18 cellular contexts compared by ENCODE assay signal in genomic region chrX:111914398-111915092, GRCh38. TPM values are rescaled to one million over a fixed set of nuclear protein-coding genes. Genes with fewer than 3 reads are reported as not detected.
DNase-seq lines count a peak whose midpoint lies in the region; ATAC-seq and TF ChIP-seq lines count a peak whose summit lies in the region.
"Had no signal": no experiment of that assay in that cellular context is flagged by ENCODE, and none has a peak within 500 bp of the region (broad histone marks: within the 10 kb centered on the region; RNA-seq: fewer than 3 reads in every experiment).

No MANE protein-coding gene starts in this region.

- H3K4me1 ChIP-seq in hepatocyte (ENCODE audit: insufficient read depth) (peaks cover 3% of the 10 kb centered on the region), SJCRH30 (no peaks in the 10 kb centered on the region)
- H3K4me1 ChIP-seq: HAP-1, thyroid gland had no signal

- H3K79me2 ChIP-seq in hepatocyte: no peaks in the 10 kb centered on the region

- no peak overlapping the region for H3K4me2 ChIP-seq in hepatocyte

- ATAC-seq in HG03039 (IDR thresholded peaks at IDR 0.05; ENCODE audit: unreplicated experiment) (no peak), HG02885 (IDR thresholded peaks at IDR 0.05; ENCODE audit: poor library complexity, unreplicated experiment) (no peak)
- ATAC-seq: Right ventricle myocardium inferior had no signal

- no peaks in the 10 kb centered on the region for H3K9me2 ChIP-seq in hepatocyte (replicated peaks; ENCODE audit: insufficient read depth)

- 65% methylated on average over 7 of the region's 7 CpGs for WGBS in hepatocyte (ENCODE audit: low lambda C conversion rate, missing lambda C conversion rate)

- H3K36me3 ChIP-seq in hepatocyte (replicated peaks; ENCODE audit: insufficient read depth, low read depth) (no peaks in the 10 kb centered on the region), SJCRH30 (no peaks in the 10 kb centered on the region)
- H3K36me3 ChIP-seq: HAP-1, thyroid gland had no signal

- H3K4me3 ChIP-seq in hepatocyte (no peak overlapping the region), SJCRH30 (no peak overlapping the region)
- H3K4me3 ChIP-seq: HAP-1, thyroid gland had no signal

- DNase-seq in SIG-M5 treated with dmso at 0.1 percent for 504 hours (lab: John Stamatoyannopoulos, UW; ENCODE audit: unreplicated experiment): peak; percentile 2
- no peak for DNase-seq in SIG-M5 (lab: John Stamatoyannopoulos, UW)
- DNase-seq in OCI-M1 (lab: John Stamatoyannopoulos, UW): peak; percentile 1
- DNase-seq in hepatocyte (ENCODE audit: low spot score): peak; percentile 34
- DNase-seq in NCI-H146 treated with DMSO at 0.1 percent for 48 hours (lab: John Stamatoyannopoulos, UW; ENCODE audit: unreplicated experiment): no peak
- DNase-seq in SJCRH30: no peak
- DNase-seq: amygdala, DND-41, foreskin fibroblast, left cardiac atrium, NCI-H2107, thyroid gland had no signal

- no peaks in the 10 kb centered on the region for H3K27me3 ChIP-seq in hepatocyte
- no peaks in the 10 kb centered on the region for H3K27me3 ChIP-seq in SJCRH30
- H3K27me3 ChIP-seq: thyroid gland had no signal

- H4K20me1 ChIP-seq in hepatocyte (ENCODE audit: insufficient read depth, poor library complexity, severe bottlenecking): no peaks in the 10 kb centered on the region

- H2AFZ ChIP-seq in hepatocyte: peak overlapping the region; percentile 22

- H3K9me3 ChIP-seq in hepatocyte (ENCODE audit: low read depth) (no peaks in the 10 kb centered on the region), SJCRH30 (replicated peaks) (no peaks in the 10 kb centered on the region)
- H3K9me3 ChIP-seq: HAP-1, thyroid gland had no signal

- H3K27ac ChIP-seq in hepatocyte (peak overlapping the region; percentile 51), SJCRH30 (no peak overlapping the region)
- H3K27ac ChIP-seq: thyroid gland had no signal

- no peak for TF ChIP-seq CTCF in hepatocyte (IDR thresholded peaks at IDR 0.05; ENCODE audit: poor library complexity)

RNA-seq across cellular contexts. Expression of gene TRPC5OS, which starts 38.6 kb away (rescaled TPM):
- total RNA-seq in hepatocyte: 0.67 TPM in 1 of 2 replicates, not detected in the other
- not detected in 2 replicates for polyA plus RNA-seq in hepatocyte
- not detected in 2 replicates for total RNA-seq in SJCRH30 (2014; rRNA removed; shearing (Covaris generic))
- total RNA-seq: neural crest cell, Right ventricle myocardium inferior, skeletal muscle tissue had no signal

Comparison
In these comparisons a context has a peak if more than half of its experiments do, and no peak if none do; other contexts are left out.
1. DNase-seq: peak in SIG-M5 treated with dmso at 0.1 percent for 504 hours (single experiment), OCI-M1 (single experiment) and hepatocyte (single experiment); none in SIG-M5 (single experiment), NCI-H146 treated with DMSO at 0.1 percent for 48 hours (single experiment) and SJCRH30 (0 of 2).